18 cellular contexts compared by ENCODE assay signal in the genomic region with DNA sequence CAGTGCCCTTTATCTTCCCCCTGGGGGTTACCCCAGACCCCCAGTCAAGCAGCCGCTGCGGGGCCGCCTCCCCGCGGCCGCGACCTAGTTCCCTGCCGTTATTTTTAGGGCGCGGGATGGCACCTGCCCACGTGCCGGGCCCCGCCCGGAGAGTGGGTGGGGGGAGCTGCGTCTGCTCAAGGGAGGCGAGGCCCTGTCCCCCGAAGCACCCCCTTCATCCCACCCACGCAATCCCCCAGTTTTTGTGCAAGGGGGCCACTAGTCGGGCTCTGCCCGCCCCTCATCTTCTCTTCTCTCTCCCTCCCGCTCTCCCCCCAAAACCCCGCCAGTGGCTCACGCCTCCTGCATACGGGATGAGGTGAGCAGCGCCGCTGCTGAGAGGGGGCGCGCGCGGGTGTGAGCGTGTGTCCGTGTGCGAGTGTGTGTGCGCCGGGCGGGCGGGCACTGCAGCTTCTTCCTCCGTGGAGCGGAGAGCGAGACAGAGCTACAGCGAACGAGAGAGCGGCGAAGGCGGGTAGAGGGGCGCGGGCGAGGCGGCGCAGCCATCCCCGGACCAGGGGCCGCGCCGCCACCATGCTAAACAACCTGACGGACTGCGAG. TPM values are rescaled to one million over a fixed set of nuclear protein-coding genes. Genes with fewer than 3 reads are reported as not detected.
DNase-seq lines count a peak whose midpoint lies in the region; ATAC-seq and TF ChIP-seq lines count a peak whose summit lies in the region.
"Had no signal": no experiment of that assay in that cellular context is flagged by ENCODE, and none has a peak within 500 bp of the region (broad histone marks: within the 10 kb centered on the region; RNA-seq: fewer than 3 reads in every experiment).

A gene (plus strand): TSS at position 444 of the 600 bp plus-strand sequence. CDS start 130 bp downstream, at position 574.

- ATAC-seq in HG03039 (IDR thresholded peaks at IDR 0.05; ENCODE audit: unreplicated experiment) (no peak), GM21717 (IDR thresholded peaks at IDR 0.05; ENCODE audit: unreplicated experiment) (no peak), HG02678 (IDR thresholded peaks at IDR 0.05; ENCODE audit: unreplicated experiment) (no peak)

- H3K9me3 ChIP-seq in neuron (ENCODE audit: low read length) = no peaks in the 10 kb centered on the region
- H3K9me3 ChIP-seq: ascending aorta, heart right ventricle, testis had no signal

- peak within 1 kb of the TSS in 57 of 59 donors; percentile 11 to 94 (median 83) for H3K27ac ChIP-seq in dorsolateral prefrontal cortex
- H3K27ac ChIP-seq: ascending aorta, GM23248, heart right ventricle, testis had no signal

- peaks cover 27% of the 10 kb centered on the region for H3K4me1 ChIP-seq in neuron (ENCODE audit: insufficient read depth, low read length)
- H3K4me1 ChIP-seq: ascending aorta had no signal

- peaks cover 58% of the 10 kb centered on the region for H3K27me3 Mint-ChIP-seq in IgD-negative memory B cell

- no peaks in the 10 kb centered on the region for H3K9me3 Mint-ChIP-seq in IgD-negative memory B cell
- H3K9me3 Mint-ChIP-seq: activated naive CD4-positive, alpha-beta T cell treated with anti-CD3 and anti-CD28 coated beads, Interleukin-2, amount 10 ng/mL, durations not matched to agents 7 days and 5 days; activated T-cell treated with anti-CD3 and anti-CD28 coated beads, Interleukin-2, amount 50 U/mL, for 72 hours; CD4-positive, CD25-positive, alpha-beta regulatory T cell had no signal

- H3K27me3 ChIP-seq in dorsolateral prefrontal cortex (peaks cover 0 to 78% (median 34%) of the 10 kb centered on the region in 45 donors), neuron (ENCODE audit: insufficient read depth, low read length) (peaks cover 33% of the 10 kb centered on the region)
- H3K27me3 ChIP-seq: testis had no signal

- intact Hi-C loops in dorsolateral prefrontal cortex (cut with DNase I) = no loop called here

- H3K4me3 ChIP-seq in dorsolateral prefrontal cortex (peak within 1 kb of the TSS in 58 of 59 donors; percentile 17 to 73 (median 58)), neuron (ENCODE audit: low read length) (peak within 1 kb of the TSS; percentile 5)
- H3K4me3 ChIP-seq: ascending aorta, GM23248, heart right ventricle, testis had no signal

- peaks cover 4% of the 10 kb centered on the region for H3K36me3 Mint-ChIP-seq in IgD-negative memory B cell
- H3K36me3 Mint-ChIP-seq: activated naive CD4-positive, alpha-beta T cell treated with anti-CD3 and anti-CD28 coated beads, Interleukin-2, amount 10 ng/mL, durations not matched to agents 7 days and 5 days; CD4-positive, CD25-positive, alpha-beta regulatory T cell had no signal

- H2AFZ ChIP-seq in neuron (ENCODE audit: low read depth, low read length) = no peak within 1 kb of the TSS
- H2AFZ ChIP-seq: GM23248 had no signal

- no peaks in the 10 kb centered on the region for H3K36me3 ChIP-seq in neuron (ENCODE audit: insufficient read depth, low read length)
- H3K36me3 ChIP-seq: ascending aorta, heart right ventricle had no signal

- peak; percentile 61 for DNase-seq in Ammon's horn (ENCODE audit: low spot score)
- peak in 7 of 10 donors; percentile 65 to 85 (median 71) for DNase-seq in dorsolateral prefrontal cortex
- no peak for DNase-seq in GDM1 (lab: John Stamatoyannopoulos, UW)
- DNase-seq: activated T-cell treated with anti-CD3 and anti-CD28 coated beads, Interleukin-2, amount 50 U/mL, for 72 hours; CD4-positive, CD25-positive, alpha-beta regulatory T cell; GF-D8; heart right ventricle; Right ventricle myocardium superior; testis had no signal

- TF ChIP-seq CTCF in dorsolateral prefrontal cortex (IDR thresholded peaks at IDR 0.05 in 54 of 56, conservative IDR thresholded peaks at IDR 0.05 in 2 of 56; ENCODE audit: low read depth in 1 of 56, partially characterized antibody in 56 of 56) = peak in 1 of 56 donors; percentile 6

- H3K4me1 Mint-ChIP-seq in IgD-negative memory B cell = no peaks in the 10 kb centered on the region
- H3K4me1 Mint-ChIP-seq: activated naive CD4-positive, alpha-beta T cell treated with anti-CD3 and anti-CD28 coated beads, Interleukin-2, amount 10 ng/mL, durations not matched to agents 7 days and 5 days had no signal

- peak within 1 kb of the TSS in 2 of 3 donors; percentile 26 to 39 for H3K27ac Mint-ChIP-seq in IgD-negative memory B cell
- H3K27ac Mint-ChIP-seq: activated naive CD4-positive, alpha-beta T cell treated with anti-CD3 and anti-CD28 coated beads, Interleukin-2, amount 10 ng/mL, durations not matched to agents 7 days and 5 days; activated T-cell treated with anti-CD3 and anti-CD28 coated beads, Interleukin-2, amount 50 U/mL, for 72 hours; CD4-positive, CD25-positive, alpha-beta regulatory T cell had no signal

- no peak within 1 kb of the TSS for H3K4me3 Mint-ChIP-seq in IgD-negative memory B cell
- H3K4me3 Mint-ChIP-seq: activated naive CD4-positive, alpha-beta T cell treated with anti-CD3 and anti-CD28 coated beads, Interleukin-2, amount 10 ng/mL, durations not matched to agents 7 days and 5 days; activated T-cell treated with anti-CD3 and anti-CD28 coated beads, Interleukin-2, amount 50 U/mL, for 72 hours had no signal

RNA-seq across cellular contexts. Expression of the gene that starts here (rescaled TPM):
- 0.11 TPM for polyA plus RNA-seq in IgD-negative memory B cell
- total RNA-seq in dorsolateral prefrontal cortex = 100 to 1,000 TPM in 119 of 120 experiments, 10 to 100 TPM in 1; 95.7 to 439 (median 309) TPM
- total RNA-seq: ascending aorta; CD4-positive, CD25-positive, alpha-beta regulatory T cell; GM23248; lower leg skin; Right ventricle myocardium superior had no signal
- polyA plus RNA-seq: CD4-positive, CD25-positive, alpha-beta regulatory T cell had no signal
